18 cellular contexts compared by ENCODE assay signal in genomic region chr14:22802860-22803562, GRCh38. TPM values are rescaled to one million over a fixed set of nuclear protein-coding genes. Genes with fewer than 3 reads are reported as not detected.
DNase-seq lines count a peak whose midpoint lies in the region; ATAC-seq and TF ChIP-seq lines count a peak whose summit lies in the region.
"Had no signal": no experiment of that assay in that cellular context is flagged by ENCODE, and none has a peak within 500 bp of the region (broad histone marks: within the 10 kb centered on the region; RNA-seq: fewer than 3 reads in every experiment).

No MANE protein-coding gene starts in this region.

- H3K27ac ChIP-seq in PC-9, result no peak overlapping the region
- H3K27ac ChIP-seq: GM23248, KMS-11 had no signal

- H3K27ac Mint-ChIP-seq in dendritic cell treated with granulocyte-macrophage colony-stimulating factor and Interleukin-4, amounts not matched to agents 40 ng/mL and 50 ng/mL, for 4 days, result peak overlapping the region; percentile 85
- H3K27ac Mint-ChIP-seq: activated CD4-positive, alpha-beta T cell treated with anti-CD3 and anti-CD28 coated beads, Interleukin-2, amount 10 ng/mL, durations not matched to agents 7 days and 5 days; progenitor cell of endocrine pancreas had no signal

- H3K4me3 Mint-ChIP-seq in dendritic cell treated with granulocyte-macrophage colony-stimulating factor and Interleukin-4, amounts not matched to agents 40 ng/mL and 50 ng/mL, for 4 days, result no peak overlapping the region
- H3K4me3 Mint-ChIP-seq: activated CD4-positive, alpha-beta T cell treated with anti-CD3 and anti-CD28 coated beads, Interleukin-2, amount 10 ng/mL, durations not matched to agents 7 days and 5 days had no signal

- H3K4me2 ChIP-seq in PC-9, result no peak overlapping the region
- H3K4me2 ChIP-seq: KMS-11 had no signal

- ATAC-seq in GM18505 (IDR thresholded peaks at IDR 0.05; ENCODE audit: unreplicated experiment) (peak; percentile 42), GM21381 (IDR thresholded peaks at IDR 0.05; ENCODE audit: unreplicated experiment) (peak; percentile 55), HG03039 (IDR thresholded peaks at IDR 0.05; ENCODE audit: unreplicated experiment) (peak; percentile 53), GM21526 (IDR thresholded peaks at IDR 0.05; ENCODE audit: low FRiP score, unreplicated experiment) (no peak)

- no peak for DNase-seq in stimulated activated CD4-positive, alpha-beta T cell treated with anti-CD3 and anti-CD28 coated beads, Interleukin-4, amount 100 ng/mL, for 4 hours
- no peak for DNase-seq in PC-9
- no peak for DNase-seq in glomerular visceral epithelial cell (ENCODE audit: extremely low spot score)
- DNase-seq: activated CD4-positive, alpha-beta T cell treated with anti-CD3 and anti-CD28 coated beads, Interleukin-2, amount 10 ng/mL, durations not matched to agents 7 days and 5 days; DMS79 treated with DMSO at 0.1 percent for 48 hours; erythroblast; GM23248; head of caudate nucleus; NCI-H1436 treated with DMSO at 0.1 percent for 48 hours; stimulated activated CD8-positive, alpha-beta memory T cell treated with anti-CD3 and anti-CD28 coated beads, Interleukin-4, amount 100 ng/mL, for 48 hours had no signal

- no peak overlapping the region for H2AFZ ChIP-seq in PC-9
- H2AFZ ChIP-seq: GM23248 had no signal

- peaks cover 95% of the 10 kb centered on the region for H3K4me1 Mint-ChIP-seq in dendritic cell treated with granulocyte-macrophage colony-stimulating factor and Interleukin-4, amounts not matched to agents 40 ng/mL and 50 ng/mL, for 4 days (ENCODE audit: low read depth)
- H3K4me1 Mint-ChIP-seq: activated CD4-positive, alpha-beta T cell treated with anti-CD3 and anti-CD28 coated beads, Interleukin-2, amount 10 ng/mL, durations not matched to agents 7 days and 5 days had no signal

- no peaks in the 10 kb centered on the region for H4K20me1 ChIP-seq in PC-9 (ENCODE audit: insufficient read depth)

- peak; percentile 32 for TF ChIP-seq POLR2A in GM18505 (IDR thresholded peaks at IDR 0.05; ENCODE audit: borderline replicate concordance, extremely low read depth, insufficient read depth, insufficient read length)

- peaks cover 5% of the 10 kb centered on the region; the same call in 1 of the 2 replicates for H3F3A ChIP-seq in PC-9 (ENCODE audit: insufficient read depth, low read depth)

- POLR2A ChIA-PET in PC-9 (lab: Charles Lee; ENCODE audit: unreplicated experiment), result interaction anchor here (0.6 kb wide), 1 partner anchor 153 kb away, joined by 4 read pairs; no protein-coding TSS in a partner anchor

- intact Hi-C loops in dendritic cell treated with granulocyte-macrophage colony-stimulating factor and Interleukin-4, amounts not matched to agents 40 ng/mL and 50 ng/mL, for 4 days (cut with micrococcal nuclease), result loop anchor here (2.0 kb wide), 1 partner anchor 14 kb away; no protein-coding TSS in a partner anchor
- intact Hi-C loops in PC-9 (cut with micrococcal nuclease; ENCODE audit: unreplicated experiment), result no loop called here

- no peaks in the 10 kb centered on the region for H3K27me3 Mint-ChIP-seq in dendritic cell treated with granulocyte-macrophage colony-stimulating factor and Interleukin-4, amounts not matched to agents 40 ng/mL and 50 ng/mL, for 4 days
- H3K27me3 Mint-ChIP-seq: progenitor cell of endocrine pancreas had no signal

- BruUV-seq in PC-9 (replicated peaks; lab: Mats Ljungman, UMichigan), result no TSS peak

- TF ChIP-seq CTCF in PC-9 (conservative IDR thresholded peaks at IDR 0.05), result no peak

- H3K36me3 Mint-ChIP-seq in dendritic cell treated with granulocyte-macrophage colony-stimulating factor and Interleukin-4, amounts not matched to agents 40 ng/mL and 50 ng/mL, for 4 days (ENCODE audit: low read depth), result peaks cover 82% of the 10 kb centered on the region

- H3K27me3 ChIP-seq in PC-9 (ENCODE audit: insufficient read depth, low read depth), result no peaks in the 10 kb centered on the region

- no peak overlapping the region for H3K4me3 ChIP-seq in PC-9
- H3K4me3 ChIP-seq: GM23248 had no signal

- no peaks in the 10 kb centered on the region for H3K36me3 ChIP-seq in PC-9 (ENCODE audit: low read depth)

- H3K9me3 ChIP-seq in PC-9 (ENCODE audit: insufficient read depth, low read depth), result no peaks in the 10 kb centered on the region

- H3K9me2 ChIP-seq in PC-9 (ENCODE audit: insufficient read depth), result no peaks in the 10 kb centered on the region

- CTCF ChIA-PET in PC-9 (lab: Charles Lee), result no interaction called here

- peaks cover 11% of the 10 kb centered on the region for H3K4me1 ChIP-seq in PC-9 (replicated peaks; ENCODE audit: insufficient read depth)

- H3K9me3 Mint-ChIP-seq in dendritic cell treated with granulocyte-macrophage colony-stimulating factor and Interleukin-4, amounts not matched to agents 40 ng/mL and 50 ng/mL, for 4 days, result no peaks in the 10 kb centered on the region
- H3K9me3 Mint-ChIP-seq: activated CD4-positive, alpha-beta T cell treated with anti-CD3 and anti-CD28 coated beads, Interleukin-2, amount 10 ng/mL, durations not matched to agents 7 days and 5 days had no signal

- no peaks in the 10 kb centered on the region for H3K79me2 ChIP-seq in PC-9 (ENCODE audit: low read depth)

RNA-seq across cellular contexts. Expression of gene SLC7A7, which starts 12.2 kb away (rescaled TPM):
- total RNA-seq in PC-9 (2021), result 4.7 and 5.9 TPM in 2 replicates
- total RNA-seq: T-helper 2 cell treated with Interferon-gamma antibody and Interleukin-4, amounts not matched to agents 100 ng/mL and 5 ng/mL, for 36 hours had no signal

RNA-seq across cellular contexts. Expression of gene MRPL52, which starts 26.7 kb away (rescaled TPM):
- total RNA-seq in PC-9 (2021), result 76.7 and 84.8 TPM in 2 replicates

RNA-seq across cellular contexts. Expression of gene MMP14, which starts 33.4 kb away (rescaled TPM):
- 22.4 and 34.8 TPM in 2 replicates for total RNA-seq in PC-9 (2021)

RNA-seq across cellular contexts. Expression of gene OXA1L, which starts 36.5 kb away (rescaled TPM):
- 65.2 and 70.9 TPM in 2 replicates for total RNA-seq in PC-9 (2021)
